ENCODE assay signal across 1 cellular context in the genomic region with DNA sequence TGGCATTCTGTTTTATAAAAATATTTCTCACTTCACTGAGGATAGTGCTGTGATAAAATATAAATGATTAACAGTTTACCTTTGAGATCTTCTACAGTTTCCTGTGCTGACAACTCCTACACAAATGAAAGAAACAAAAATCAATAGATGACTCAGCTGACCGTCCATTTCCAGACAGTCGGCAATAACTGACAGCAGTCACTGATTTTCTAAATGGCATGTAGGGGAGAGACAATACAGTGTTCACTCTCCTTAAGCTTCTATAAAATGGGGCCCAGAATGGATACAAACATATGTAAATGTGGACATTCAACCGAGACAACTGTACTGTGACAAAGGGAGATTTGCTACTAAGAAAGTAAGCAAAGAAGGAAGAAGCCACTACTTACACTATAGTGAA.
TF ChIP-seq lines count a peak whose summit lies in the region.

No MANE protein-coding gene starts in this region.

TF ChIP-seq in GM12878, 131 proteins besides CTCF, POLR2A, EP300 and RAD21:
- TF ChIP-seq, protein P1, sequence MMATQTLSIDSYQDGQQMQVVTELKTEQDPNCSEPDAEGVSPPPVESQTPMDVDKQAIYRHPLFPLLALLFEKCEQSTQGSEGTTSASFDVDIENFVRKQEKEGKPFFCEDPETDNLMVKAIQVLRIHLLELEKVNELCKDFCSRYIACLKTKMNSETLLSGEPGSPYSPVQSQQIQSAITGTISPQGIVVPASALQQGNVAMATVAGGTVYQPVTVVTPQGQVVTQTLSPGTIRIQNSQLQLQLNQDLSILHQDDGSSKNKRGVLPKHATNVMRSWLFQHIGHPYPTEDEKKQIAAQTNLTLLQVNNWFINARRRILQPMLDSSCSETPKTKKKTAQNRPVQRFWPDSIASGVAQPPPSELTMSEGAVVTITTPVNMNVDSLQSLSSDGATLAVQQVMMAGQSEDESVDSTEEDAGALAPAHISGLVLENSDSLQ (IDR thresholded peaks at IDR 0.05): peak; percentile 84
- TF ChIP-seq RCOR1 (conservative IDR thresholded peaks at IDR 0.05; ENCODE audit: low read depth, low read length): no peak
- TF ChIP-seq, protein P2, sequence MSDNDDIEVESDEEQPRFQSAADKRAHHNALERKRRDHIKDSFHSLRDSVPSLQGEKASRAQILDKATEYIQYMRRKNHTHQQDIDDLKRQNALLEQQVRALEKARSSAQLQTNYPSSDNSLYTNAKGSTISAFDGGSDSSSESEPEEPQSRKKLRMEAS (IDR thresholded peaks at IDR 0.05; ENCODE audit: low read depth, low read length): no peak
- TF ChIP-seq, protein P3, sequence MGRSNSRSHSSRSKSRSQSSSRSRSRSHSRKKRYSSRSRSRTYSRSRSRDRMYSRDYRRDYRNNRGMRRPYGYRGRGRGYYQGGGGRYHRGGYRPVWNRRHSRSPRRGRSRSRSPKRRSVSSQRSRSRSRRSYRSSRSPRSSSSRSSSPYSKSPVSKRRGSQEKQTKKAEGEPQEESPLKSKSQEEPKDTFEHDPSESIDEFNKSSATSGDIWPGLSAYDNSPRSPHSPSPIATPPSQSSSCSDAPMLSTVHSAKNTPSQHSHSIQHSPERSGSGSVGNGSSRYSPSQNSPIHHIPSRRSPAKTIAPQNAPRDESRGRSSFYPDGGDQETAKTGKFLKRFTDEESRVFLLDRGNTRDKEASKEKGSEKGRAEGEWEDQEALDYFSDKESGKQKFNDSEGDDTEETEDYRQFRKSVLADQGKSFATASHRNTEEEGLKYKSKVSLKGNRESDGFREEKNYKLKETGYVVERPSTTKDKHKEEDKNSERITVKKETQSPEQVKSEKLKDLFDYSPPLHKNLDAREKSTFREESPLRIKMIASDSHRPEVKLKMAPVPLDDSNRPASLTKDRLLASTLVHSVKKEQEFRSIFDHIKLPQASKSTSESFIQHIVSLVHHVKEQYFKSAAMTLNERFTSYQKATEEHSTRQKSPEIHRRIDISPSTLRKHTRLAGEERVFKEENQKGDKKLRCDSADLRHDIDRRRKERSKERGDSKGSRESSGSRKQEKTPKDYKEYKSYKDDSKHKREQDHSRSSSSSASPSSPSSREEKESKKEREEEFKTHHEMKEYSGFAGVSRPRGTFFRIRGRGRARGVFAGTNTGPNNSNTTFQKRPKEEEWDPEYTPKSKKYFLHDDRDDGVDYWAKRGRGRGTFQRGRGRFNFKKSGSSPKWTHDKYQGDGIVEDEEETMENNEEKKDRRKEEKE (IDR thresholded peaks at IDR 0.05): no peak
- no peak for TF ChIP-seq SUPT20H (IDR thresholded peaks at IDR 0.05; ENCODE audit: borderline replicate concordance, control insufficient read depth, low read depth, low read length)
- no peak for TF ChIP-seq NFYA (IDR thresholded peaks at IDR 0.05; ENCODE audit: borderline replicate concordance, low read depth, low read length)
- TF ChIP-seq, protein P4, sequence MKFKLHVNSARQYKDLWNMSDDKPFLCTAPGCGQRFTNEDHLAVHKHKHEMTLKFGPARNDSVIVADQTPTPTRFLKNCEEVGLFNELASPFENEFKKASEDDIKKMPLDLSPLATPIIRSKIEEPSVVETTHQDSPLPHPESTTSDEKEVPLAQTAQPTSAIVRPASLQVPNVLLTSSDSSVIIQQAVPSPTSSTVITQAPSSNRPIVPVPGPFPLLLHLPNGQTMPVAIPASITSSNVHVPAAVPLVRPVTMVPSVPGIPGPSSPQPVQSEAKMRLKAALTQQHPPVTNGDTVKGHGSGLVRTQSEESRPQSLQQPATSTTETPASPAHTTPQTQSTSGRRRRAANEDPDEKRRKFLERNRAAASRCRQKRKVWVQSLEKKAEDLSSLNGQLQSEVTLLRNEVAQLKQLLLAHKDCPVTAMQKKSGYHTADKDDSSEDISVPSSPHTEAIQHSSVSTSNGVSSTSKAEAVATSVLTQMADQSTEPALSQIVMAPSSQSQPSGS (IDR thresholded peaks at IDR 0.05; ENCODE audit: low read length): no peak
- TF ChIP-seq POLR2AphosphoS2 (IDR thresholded peaks at IDR 0.05; ENCODE audit: low read depth, low read length): no peak
- peak in 1 of 2 experiments; percentile 41; a peak in 1 of 4 replicates for TF ChIP-seq ETV6 (conservative IDR thresholded peaks at IDR 0.05 in 1 of 2, IDR thresholded peaks at IDR 0.05 in 1 of 2; ENCODE audit: borderline replicate concordance in 1 of 2, low read depth in 1 of 2)
- no peak for TF ChIP-seq STAT3 (IDR thresholded peaks at IDR 0.05; ENCODE audit: low read depth, low read length)
- TF ChIP-seq EGR1 (IDR thresholded peaks at IDR 0.05; ENCODE audit: borderline replicate concordance in 1 of 2, low read depth in 2 of 2, low read length in 2 of 2): no peak
- no peak for TF ChIP-seq RELA (IDR thresholded peaks at IDR 0.05; ENCODE audit: borderline replicate concordance, partially characterized antibody)
- TF ChIP-seq, protein P5, sequence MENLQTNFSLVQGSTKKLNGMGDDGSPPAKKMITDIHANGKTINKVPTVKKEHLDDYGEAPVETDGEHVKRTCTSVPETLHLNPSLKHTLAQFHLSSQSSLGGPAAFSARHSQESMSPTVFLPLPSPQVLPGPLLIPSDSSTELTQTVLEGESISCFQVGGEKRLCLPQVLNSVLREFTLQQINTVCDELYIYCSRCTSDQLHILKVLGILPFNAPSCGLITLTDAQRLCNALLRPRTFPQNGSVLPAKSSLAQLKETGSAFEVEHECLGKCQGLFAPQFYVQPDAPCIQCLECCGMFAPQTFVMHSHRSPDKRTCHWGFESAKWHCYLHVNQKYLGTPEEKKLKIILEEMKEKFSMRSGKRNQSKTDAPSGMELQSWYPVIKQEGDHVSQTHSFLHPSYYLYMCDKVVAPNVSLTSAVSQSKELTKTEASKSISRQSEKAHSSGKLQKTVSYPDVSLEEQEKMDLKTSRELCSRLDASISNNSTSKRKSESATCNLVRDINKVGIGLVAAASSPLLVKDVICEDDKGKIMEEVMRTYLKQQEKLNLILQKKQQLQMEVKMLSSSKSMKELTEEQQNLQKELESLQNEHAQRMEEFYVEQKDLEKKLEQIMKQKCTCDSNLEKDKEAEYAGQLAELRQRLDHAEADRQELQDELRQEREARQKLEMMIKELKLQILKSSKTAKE (IDR thresholded peaks at IDR 0.05; ENCODE audit: low read depth, poor library complexity, severe bottlenecking): peak; percentile 20
- no peak for TF ChIP-seq CHD4 (IDR thresholded peaks at IDR 0.05)
- TF ChIP-seq, protein P6, sequence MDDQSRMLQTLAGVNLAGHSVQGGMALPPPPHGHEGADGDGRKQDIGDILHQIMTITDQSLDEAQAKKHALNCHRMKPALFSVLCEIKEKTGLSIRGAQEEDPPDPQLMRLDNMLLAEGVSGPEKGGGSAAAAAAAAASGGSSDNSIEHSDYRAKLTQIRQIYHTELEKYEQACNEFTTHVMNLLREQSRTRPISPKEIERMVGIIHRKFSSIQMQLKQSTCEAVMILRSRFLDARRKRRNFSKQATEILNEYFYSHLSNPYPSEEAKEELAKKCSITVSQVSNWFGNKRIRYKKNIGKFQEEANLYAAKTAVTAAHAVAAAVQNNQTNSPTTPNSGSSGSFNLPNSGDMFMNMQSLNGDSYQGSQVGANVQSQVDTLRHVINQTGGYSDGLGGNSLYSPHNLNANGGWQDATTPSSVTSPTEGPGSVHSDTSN (IDR thresholded peaks at IDR 0.05; ENCODE audit: insufficient replicate concordance, low read depth, low read length): peak; percentile 53
- TF ChIP-seq KDM1A (IDR thresholded peaks at IDR 0.05; ENCODE audit: borderline replicate concordance): no peak
- TF ChIP-seq, protein P7, sequence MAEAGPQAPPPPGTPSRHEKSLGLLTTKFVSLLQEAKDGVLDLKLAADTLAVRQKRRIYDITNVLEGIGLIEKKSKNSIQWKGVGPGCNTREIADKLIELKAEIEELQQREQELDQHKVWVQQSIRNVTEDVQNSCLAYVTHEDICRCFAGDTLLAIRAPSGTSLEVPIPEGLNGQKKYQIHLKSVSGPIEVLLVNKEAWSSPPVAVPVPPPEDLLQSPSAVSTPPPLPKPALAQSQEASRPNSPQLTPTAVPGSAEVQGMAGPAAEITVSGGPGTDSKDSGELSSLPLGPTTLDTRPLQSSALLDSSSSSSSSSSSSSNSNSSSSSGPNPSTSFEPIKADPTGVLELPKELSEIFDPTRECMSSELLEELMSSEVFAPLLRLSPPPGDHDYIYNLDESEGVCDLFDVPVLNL (IDR thresholded peaks at IDR 0.05; ENCODE audit: low read depth, low read length): no peak
- TF ChIP-seq YY1 (IDR thresholded peaks at IDR 0.05; ENCODE audit: low read depth, low read length): peak; percentile 71; the same call in 1 of the 2 replicates
- TF ChIP-seq, protein P8, sequence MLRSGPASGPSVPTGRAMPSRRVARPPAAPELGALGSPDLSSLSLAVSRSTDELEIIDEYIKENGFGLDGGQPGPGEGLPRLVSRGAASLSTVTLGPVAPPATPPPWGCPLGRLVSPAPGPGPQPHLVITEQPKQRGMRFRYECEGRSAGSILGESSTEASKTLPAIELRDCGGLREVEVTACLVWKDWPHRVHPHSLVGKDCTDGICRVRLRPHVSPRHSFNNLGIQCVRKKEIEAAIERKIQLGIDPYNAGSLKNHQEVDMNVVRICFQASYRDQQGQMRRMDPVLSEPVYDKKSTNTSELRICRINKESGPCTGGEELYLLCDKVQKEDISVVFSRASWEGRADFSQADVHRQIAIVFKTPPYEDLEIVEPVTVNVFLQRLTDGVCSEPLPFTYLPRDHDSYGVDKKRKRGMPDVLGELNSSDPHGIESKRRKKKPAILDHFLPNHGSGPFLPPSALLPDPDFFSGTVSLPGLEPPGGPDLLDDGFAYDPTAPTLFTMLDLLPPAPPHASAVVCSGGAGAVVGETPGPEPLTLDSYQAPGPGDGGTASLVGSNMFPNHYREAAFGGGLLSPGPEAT (IDR thresholded peaks at IDR 0.05; ENCODE audit: low read depth): 0 out of 2 replicates have a peak, but pooled peaks have one; percentile 21
- TF ChIP-seq MEF2A (IDR thresholded peaks at IDR 0.05; ENCODE audit: insufficient read depth, low read depth, low read length): no peak
- TF ChIP-seq, protein P9, sequence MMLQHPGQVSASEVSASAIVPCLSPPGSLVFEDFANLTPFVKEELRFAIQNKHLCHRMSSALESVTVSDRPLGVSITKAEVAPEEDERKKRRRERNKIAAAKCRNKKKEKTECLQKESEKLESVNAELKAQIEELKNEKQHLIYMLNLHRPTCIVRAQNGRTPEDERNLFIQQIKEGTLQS (IDR thresholded peaks at IDR 0.05; ENCODE audit: borderline replicate concordance, extremely low read depth, low read depth, low read length): no peak
- TF ChIP-seq IRF4 (IDR thresholded peaks at IDR 0.05; ENCODE audit: low read depth, low read length): peak; percentile 33; the same call in 1 of the 2 replicates
- TF ChIP-seq, protein P10, sequence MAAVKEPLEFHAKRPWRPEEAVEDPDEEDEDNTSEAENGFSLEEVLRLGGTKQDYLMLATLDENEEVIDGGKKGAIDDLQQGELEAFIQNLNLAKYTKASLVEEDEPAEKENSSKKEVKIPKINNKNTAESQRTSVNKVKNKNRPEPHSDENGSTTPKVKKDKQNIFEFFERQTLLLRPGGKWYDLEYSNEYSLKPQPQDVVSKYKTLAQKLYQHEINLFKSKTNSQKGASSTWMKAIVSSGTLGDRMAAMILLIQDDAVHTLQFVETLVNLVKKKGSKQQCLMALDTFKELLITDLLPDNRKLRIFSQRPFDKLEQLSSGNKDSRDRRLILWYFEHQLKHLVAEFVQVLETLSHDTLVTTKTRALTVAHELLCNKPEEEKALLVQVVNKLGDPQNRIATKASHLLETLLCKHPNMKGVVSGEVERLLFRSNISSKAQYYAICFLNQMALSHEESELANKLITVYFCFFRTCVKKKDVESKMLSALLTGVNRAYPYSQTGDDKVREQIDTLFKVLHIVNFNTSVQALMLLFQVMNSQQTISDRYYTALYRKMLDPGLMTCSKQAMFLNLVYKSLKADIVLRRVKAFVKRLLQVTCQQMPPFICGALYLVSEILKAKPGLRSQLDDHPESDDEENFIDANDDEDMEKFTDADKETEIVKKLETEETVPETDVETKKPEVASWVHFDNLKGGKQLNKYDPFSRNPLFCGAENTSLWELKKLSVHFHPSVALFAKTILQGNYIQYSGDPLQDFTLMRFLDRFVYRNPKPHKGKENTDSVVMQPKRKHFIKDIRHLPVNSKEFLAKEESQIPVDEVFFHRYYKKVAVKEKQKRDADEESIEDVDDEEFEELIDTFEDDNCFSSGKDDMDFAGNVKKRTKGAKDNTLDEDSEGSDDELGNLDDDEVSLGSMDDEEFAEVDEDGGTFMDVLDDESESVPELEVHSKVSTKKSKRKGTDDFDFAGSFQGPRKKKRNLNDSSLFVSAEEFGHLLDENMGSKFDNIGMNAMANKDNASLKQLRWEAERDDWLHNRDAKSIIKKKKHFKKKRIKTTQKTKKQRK (IDR thresholded peaks at IDR 0.05; ENCODE audit: low read depth, low read length): no peak
- TF ChIP-seq JUNB (IDR thresholded peaks at IDR 0.05): peak; percentile 69
TF ChIP-seq in GM12878: peak in this region for 8.
